2 cellular contexts compared by ENCODE assay signal in genomic region chr20:62190639-62191411, GRCh38.
TF ChIP-seq lines count a peak whose summit lies in the region.

No MANE protein-coding gene starts in this region.

TF ChIP-seq in GM23338, 12 proteins besides CTCF, POLR2A, EP300 and RAD21:
- TF ChIP-seq REST (IDR thresholded peaks at IDR 0.05; ENCODE audit: unreplicated experiment) (no peak), CREB1 (CRISPR knock-in tag; IDR thresholded peaks at IDR 0.05; ENCODE audit: low read depth) (no peak), EZH2 (IDR thresholded peaks at IDR 0.05; ENCODE audit: low read depth, unreplicated experiment) (no peak), NANOG (IDR thresholded peaks at IDR 0.05; ENCODE audit: borderline replicate concordance) (no peak), ETS1 (IDR thresholded peaks at IDR 0.05) (no peak), JUNB (IDR thresholded peaks at IDR 0.05; ENCODE audit: unreplicated experiment) (no peak), STAT1 (IDR thresholded peaks at IDR 0.05; ENCODE audit: unreplicated experiment) (no peak), POLR2AphosphoS5 (IDR thresholded peaks at IDR 0.05; ENCODE audit: low read depth) (no peak), ZNF331 (CRISPR knock-in tag; IDR thresholded peaks at IDR 0.05; ENCODE audit: low read depth) (no peak), ZNF114 (CRISPR knock-in tag; IDR thresholded peaks at IDR 0.05) (no peak), EZH2phosphoT487 (IDR thresholded peaks at IDR 0.05; ENCODE audit: unreplicated experiment) (no peak)
- TF ChIP-seq, protein P1, sequence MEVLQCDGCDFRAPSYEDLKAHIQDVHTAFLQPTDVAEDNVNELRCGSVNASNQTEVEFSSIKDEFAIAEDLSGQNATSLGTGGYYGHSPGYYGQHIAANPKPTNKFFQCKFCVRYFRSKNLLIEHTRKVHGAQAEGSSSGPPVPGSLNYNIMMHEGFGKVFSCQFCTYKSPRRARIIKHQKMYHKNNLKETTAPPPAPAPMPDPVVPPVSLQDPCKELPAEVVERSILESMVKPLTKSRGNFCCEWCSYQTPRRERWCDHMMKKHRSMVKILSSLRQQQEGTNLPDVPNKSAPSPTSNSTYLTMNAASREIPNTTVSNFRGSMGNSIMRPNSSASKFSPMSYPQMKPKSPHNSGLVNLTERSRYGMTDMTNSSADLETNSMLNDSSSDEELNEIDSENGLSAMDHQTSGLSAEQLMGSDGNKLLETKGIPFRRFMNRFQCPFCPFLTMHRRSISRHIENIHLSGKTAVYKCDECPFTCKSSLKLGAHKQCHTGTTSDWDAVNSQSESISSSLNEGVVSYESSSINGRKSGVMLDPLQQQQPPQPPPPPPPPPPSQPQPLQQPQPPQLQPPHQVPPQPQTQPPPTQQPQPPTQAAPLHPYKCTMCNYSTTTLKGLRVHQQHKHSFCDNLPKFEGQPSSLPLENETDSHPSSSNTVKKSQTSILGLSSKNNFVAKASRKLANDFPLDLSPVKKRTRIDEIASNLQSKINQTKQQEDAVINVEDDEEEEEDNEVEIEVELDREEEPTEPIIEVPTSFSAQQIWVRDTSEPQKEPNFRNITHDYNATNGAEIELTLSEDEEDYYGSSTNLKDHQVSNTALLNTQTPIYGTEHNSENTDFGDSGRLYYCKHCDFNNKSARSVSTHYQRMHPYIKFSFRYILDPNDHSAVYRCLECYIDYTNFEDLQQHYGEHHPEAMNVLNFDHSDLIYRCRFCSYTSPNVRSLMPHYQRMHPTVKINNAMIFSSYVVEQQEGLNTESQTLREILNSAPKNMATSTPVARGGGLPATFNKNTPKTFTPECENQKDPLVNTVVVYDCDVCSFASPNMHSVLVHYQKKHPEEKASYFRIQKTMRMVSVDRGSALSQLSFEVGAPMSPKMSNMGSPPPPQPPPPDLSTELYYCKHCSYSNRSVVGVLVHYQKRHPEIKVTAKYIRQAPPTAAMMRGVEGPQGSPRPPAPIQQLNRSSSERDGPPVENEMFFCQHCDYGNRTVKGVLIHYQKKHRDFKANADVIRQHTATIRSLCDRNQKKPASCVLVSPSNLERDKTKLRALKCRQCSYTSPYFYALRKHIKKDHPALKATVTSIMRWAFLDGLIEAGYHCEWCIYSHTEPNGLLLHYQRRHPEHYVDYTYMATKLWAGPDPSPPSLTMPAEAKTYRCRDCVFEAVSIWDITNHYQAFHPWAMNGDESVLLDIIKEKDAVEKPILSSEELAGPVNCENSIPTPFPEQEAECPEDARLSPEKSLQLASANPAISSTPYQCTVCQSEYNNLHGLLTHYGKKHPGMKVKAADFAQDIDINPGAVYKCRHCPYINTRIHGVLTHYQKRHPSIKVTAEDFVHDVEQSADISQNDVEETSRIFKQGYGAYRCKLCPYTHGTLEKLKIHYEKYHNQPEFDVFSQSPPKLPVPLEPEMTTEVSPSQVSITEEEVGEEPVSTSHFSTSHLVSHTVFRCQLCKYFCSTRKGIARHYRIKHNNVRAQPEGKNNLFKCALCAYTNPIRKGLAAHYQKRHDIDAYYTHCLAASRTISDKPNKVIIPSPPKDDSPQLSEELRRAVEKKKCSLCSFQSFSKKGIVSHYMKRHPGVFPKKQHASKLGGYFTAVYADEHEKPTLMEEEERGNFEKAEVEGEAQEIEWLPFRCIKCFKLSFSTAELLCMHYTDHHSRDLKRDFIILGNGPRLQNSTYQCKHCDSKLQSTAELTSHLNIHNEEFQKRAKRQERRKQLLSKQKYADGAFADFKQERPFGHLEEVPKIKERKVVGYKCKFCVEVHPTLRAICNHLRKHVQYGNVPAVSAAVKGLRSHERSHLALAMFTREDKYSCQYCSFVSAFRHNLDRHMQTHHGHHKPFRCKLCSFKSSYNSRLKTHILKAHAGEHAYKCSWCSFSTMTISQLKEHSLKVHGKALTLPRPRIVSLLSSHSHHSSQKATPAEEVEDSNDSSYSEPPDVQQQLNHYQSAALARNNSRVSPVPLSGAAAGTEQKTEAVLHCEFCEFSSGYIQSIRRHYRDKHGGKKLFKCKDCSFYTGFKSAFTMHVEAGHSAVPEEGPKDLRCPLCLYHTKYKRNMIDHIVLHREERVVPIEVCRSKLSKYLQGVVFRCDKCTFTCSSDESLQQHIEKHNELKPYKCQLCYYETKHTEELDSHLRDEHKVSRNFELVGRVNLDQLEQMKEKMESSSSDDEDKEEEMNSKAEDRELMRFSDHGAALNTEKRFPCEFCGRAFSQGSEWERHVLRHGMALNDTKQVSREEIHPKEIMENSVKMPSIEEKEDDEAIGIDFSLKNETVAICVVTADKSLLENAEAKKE (CRISPR knock-in tag; IDR thresholded peaks at IDR 0.05), result no peak
TF ChIP-seq in GM23338: peak in this region for 0.

TF ChIP-seq in GM12878, 131 proteins besides CTCF, POLR2A, EP300 and RAD21:
- TF ChIP-seq ZNF384 (IDR thresholded peaks at IDR 0.05; ENCODE audit: borderline replicate concordance, low read depth, low read length), result no peak
TF ChIP-seq in GM12878: peak in this region for 0.
